13 cellular contexts compared by ENCODE assay signal in the genomic region with DNA sequence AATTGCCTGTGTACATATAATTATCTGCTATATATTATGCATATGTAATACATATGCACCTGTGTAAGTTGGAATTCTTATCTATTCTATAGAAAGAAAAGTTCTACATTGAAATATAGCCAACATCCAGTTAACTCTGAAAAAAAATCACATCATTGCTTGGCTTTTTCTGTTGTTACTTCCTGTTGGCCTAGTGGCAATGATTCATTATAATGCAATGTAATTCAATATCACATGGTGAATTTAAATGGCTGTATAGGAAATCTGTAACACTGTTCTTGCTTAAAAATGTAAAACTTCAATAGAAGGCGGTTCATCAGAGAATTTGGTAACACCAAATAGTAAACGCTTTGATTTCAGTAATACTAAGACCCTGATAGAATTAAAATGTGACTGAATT. TPM values are rescaled to one million over a fixed set of nuclear protein-coding genes. Genes with fewer than 3 reads are reported as not detected.
DNase-seq lines count a peak whose midpoint lies in the region; ATAC-seq and TF ChIP-seq lines count a peak whose summit lies in the region.
"Had no signal": no experiment of that assay in that cellular context is flagged by ENCODE, and none has a peak within 500 bp of the region (broad histone marks: within the 10 kb centered on the region; RNA-seq: fewer than 3 reads in every experiment).

No MANE protein-coding gene starts in this region.

- no peaks in the 10 kb centered on the region for H3K27me3 ChIP-seq in dorsolateral prefrontal cortex
- H3K27me3 ChIP-seq: heart right ventricle, vagina had no signal

- peak; percentile 18 for DNase-seq in AG08396 (ENCODE audit: low spot score)
- DNase-seq in HT-29 (ENCODE audit: low spot score): peak; percentile 50
- peak; percentile 59 for DNase-seq in amniotic epithelial cell (ENCODE audit: low read depth)
- DNase-seq in iris pigment epithelial cell (ENCODE audit: low read depth): peak; percentile 73
- DNase-seq in activated CD4-positive, CD25-positive, alpha-beta regulatory T cell treated with anti-CD3 and anti-CD28 coated beads, Interleukin-2, amount 50 U/mL, for 72 hours: no peak
- no peak for DNase-seq in dorsolateral prefrontal cortex
- DNase-seq in NCI-H345 treated with DMSO at 0.1 percent for 48 hours (lab: John Stamatoyannopoulos, UW; ENCODE audit: unreplicated experiment): no peak
- DNase-seq: activated naive CD4-positive, alpha-beta T cell treated with anti-CD3 and anti-CD28 coated beads, Interleukin-2, amount 10 ng/mL, durations not matched to agents 7 days and 5 days; C1 segment of cervical spinal cord; heart right ventricle; NCI-H187 had no signal

- no peak for TF ChIP-seq CTCF in dorsolateral prefrontal cortex (IDR thresholded peaks at IDR 0.05 in 54 of 56, conservative IDR thresholded peaks at IDR 0.05 in 2 of 56; ENCODE audit: low read depth in 1 of 56, partially characterized antibody in 56 of 56)

- H3K4me3 ChIP-seq in dorsolateral prefrontal cortex: no peak overlapping the region
- H3K4me3 ChIP-seq: heart right ventricle, vagina had no signal

- no peak for ATAC-seq in HG02798 (IDR thresholded peaks at IDR 0.05; ENCODE audit: poor library complexity, unreplicated experiment)
- ATAC-seq: heart right ventricle had no signal

- intact Hi-C loops in dorsolateral prefrontal cortex (cut with DNase I): no loop called here

- H3K27ac ChIP-seq in dorsolateral prefrontal cortex: no peak overlapping the region
- H3K27ac ChIP-seq: heart right ventricle, vagina had no signal

RNA-seq across cellular contexts. Expression of a gene that starts 44.5 kb away (rescaled TPM):
- total RNA-seq in HT-29 (2014; rRNA removed; shearing (Covaris generic)): 44.8 and 50.5 TPM in 2 replicates
- 100 to 1,000 TPM in 1 of 120 experiments, 10 to 100 TPM in 119; 50.1 to 100 (median 72.2) TPM for total RNA-seq in dorsolateral prefrontal cortex

Comparison
In these comparisons a context has a peak if more than half of its experiments do, and no peak if none do; other contexts are left out.
1. DNase-seq: peak in AG08396 (single experiment), HT-29 (single experiment), amniotic epithelial cell (single experiment) and iris pigment epithelial cell (single experiment); none in activated CD4-positive, CD25-positive, alpha-beta regulatory T cell treated with anti-CD3 and anti-CD28 coated beads, Interleukin-2, amount 50 U/mL, for 72 hours (single experiment), dorsolateral prefrontal cortex (0 of 10) and NCI-H345 treated with DMSO at 0.1 percent for 48 hours (single experiment).